ENCODE assay signal across 7 cellular contexts in genomic region chr9:106878943-106879916, GRCh38.
DNase-seq lines count a peak whose midpoint lies in the region; ATAC-seq and TF ChIP-seq lines count a peak whose summit lies in the region.

No MANE protein-coding gene starts in this region.

- DNase-seq in NCI-H1417 (lab: John Stamatoyannopoulos, UW) (peak; percentile 52 to 84 (median 69)), brain microvascular endothelial cell (peak; percentile 91), islet precursor cell (peak; percentile 73), stromal cell of bone marrow (ENCODE audit: low read depth) (peak; percentile 87), NOMO-1 (lab: John Stamatoyannopoulos, UW; ENCODE audit: unreplicated experiment in 2 of 2) (no peak)

- peak overlapping the region; percentile 25 for H3K27ac ChIP-seq in brain microvascular endothelial cell

- no peak for TF ChIP-seq CTCF in brain microvascular endothelial cell (IDR thresholded peaks at IDR 0.05; ENCODE audit: low read depth, low read length, missing control alignments)

- H3K36me3 ChIP-seq in brain microvascular endothelial cell (replicated peaks): no peaks in the 10 kb centered on the region

- no peaks in the 10 kb centered on the region for H3K27me3 ChIP-seq in brain microvascular endothelial cell (replicated peaks)

- no peak for ATAC-seq in HG02981 (IDR thresholded peaks at IDR 0.05; ENCODE audit: unreplicated experiment)
- no peak for ATAC-seq in HG03521 (IDR thresholded peaks at IDR 0.05; ENCODE audit: unreplicated experiment)

- no peak overlapping the region for H3K4me3 ChIP-seq in brain microvascular endothelial cell (ENCODE audit: low read depth, low read length)

- in situ Hi-C loops in brain microvascular endothelial cell (cut with HindIII; ENCODE audit: low pct_ligation_motif_present, low sequenced_read_pairs): no loop called here

Comparison
In these comparisons a context has a peak if more than half of its experiments do, and no peak if none do; other contexts are left out.
1. DNase-seq: peak in NCI-H1417 (3 of 3), brain microvascular endothelial cell (single experiment), islet precursor cell (single experiment) and stromal cell of bone marrow (single experiment); none in NOMO-1 (0 of 2).